In the genomic region with DNA sequence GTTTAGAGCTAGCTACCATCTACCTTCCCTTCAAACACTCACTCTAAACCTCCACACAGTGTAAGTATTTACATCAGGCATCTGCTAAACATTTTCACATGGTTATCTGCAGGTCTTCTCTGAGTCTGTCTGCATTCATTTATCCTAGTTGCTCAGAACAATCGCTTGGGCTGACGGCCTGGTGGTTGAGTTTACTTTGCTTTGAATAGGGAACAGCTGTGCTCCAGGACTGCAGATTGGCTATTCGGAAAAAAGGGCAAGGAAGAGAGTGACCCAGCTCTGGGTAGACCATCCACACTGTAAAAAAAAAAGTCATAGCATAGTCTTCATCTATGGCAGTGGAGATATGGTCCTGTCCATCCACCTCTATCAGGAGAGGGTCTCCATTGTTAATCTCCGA, we compare ENCODE assay signal across 20 cellular contexts.
DNase-seq lines count a peak whose midpoint lies in the region; ATAC-seq, FAIRE-seq and TF ChIP-seq lines count a peak whose summit lies in the region.
"Had no signal": no experiment of that assay in that cellular context is flagged by ENCODE, and none has a peak within 500 bp of the region (broad histone marks: within the 10 kb centered on the region; RNA-seq: fewer than 3 reads in every experiment).

No MANE protein-coding gene starts in this region.

- H3K36me3 Mint-ChIP-seq in CD4-positive, CD25-positive, alpha-beta regulatory T cell, result peaks cover 4% of the 10 kb centered on the region
- H3K36me3 Mint-ChIP-seq in GM23338 (ENCODE audit: low read depth), result no peaks in the 10 kb centered on the region
- H3K36me3 Mint-ChIP-seq in neural progenitor cell, result no peaks in the 10 kb centered on the region

- H3K4me3 Mint-ChIP-seq in CD4-positive, CD25-positive, alpha-beta regulatory T cell, result peak overlapping the region in 3 of 4 donors; percentile 40 to 80 (median 77)
- H3K4me3 Mint-ChIP-seq in GM23338 (no peak overlapping the region), neural progenitor cell (no peak overlapping the region)
- H3K4me3 Mint-ChIP-seq: H9 had no signal

- TF ChIP-seq RAD21 in GM12878 (IDR thresholded peaks at IDR 0.05; ENCODE audit: insufficient read depth, low read depth, low read length), result no peak

- SMC1A ChIA-PET in GM12878 (lab: Charles Lee; ENCODE audit: uncharacterized antibody, unreplicated experiment), result interaction anchor here (0.8 to 8.3 kb wide), 14 partner anchors 11 to 580 kb away, joined by 3 to 138 read pairs (median 12); no protein-coding TSS in a partner anchor

- peaks cover 4% of the 10 kb centered on the region for H3K27me3 Mint-ChIP-seq in CD4-positive, CD25-positive, alpha-beta regulatory T cell
- H3K27me3 Mint-ChIP-seq in GM23338 (ENCODE audit: insufficient read depth, low read depth, poor library complexity), result no peaks in the 10 kb centered on the region
- peaks cover 4% of the 10 kb centered on the region for H3K27me3 Mint-ChIP-seq in neural progenitor cell (ENCODE audit: insufficient read depth, low read depth)

- H3K4me1 ChIP-seq in CD4-positive, CD25-positive, alpha-beta regulatory T cell (ENCODE audit: control insufficient read depth, insufficient read depth, low read length, poor library complexity, severe bottlenecking), result peaks cover 4% of the 10 kb centered on the region
- 0 out of 2 replicates have a peak, but pooled peaks cover 7% of the 10 kb centered on the region for H3K4me1 ChIP-seq in GM23338 (ENCODE audit: insufficient read depth)
- peaks cover 17% of the 10 kb centered on the region for H3K4me1 ChIP-seq in GM12878 (ENCODE audit: control insufficient read depth, insufficient read depth, low read length)
- H3K4me1 ChIP-seq in neural progenitor cell, result peaks cover 7% of the 10 kb centered on the region

- 0 out of 2 replicates have a peak, but pooled peaks cover 2% of the 10 kb centered on the region for H3K9me2 ChIP-seq in GM23338 (ENCODE audit: insufficient read depth)

- intact Hi-C loops in GM12878 (cut with micrococcal nuclease; ENCODE audit: unreplicated experiment), result no loop called here

- no peaks in the 10 kb centered on the region for H3K27me3 ChIP-seq in CD4-positive, CD25-positive, alpha-beta regulatory T cell (ENCODE audit: control insufficient read depth, insufficient read depth, low read length)
- H3K27me3 ChIP-seq in GM23338 (ENCODE audit: insufficient read depth), result no peaks in the 10 kb centered on the region
- no peaks in the 10 kb centered on the region for H3K27me3 ChIP-seq in GM12878 (replicated peaks in 1 of 2; ENCODE audit: control insufficient read depth in 2 of 2, insufficient read depth in 2 of 2, low read length in 1 of 2)
- H3K27me3 ChIP-seq in neural progenitor cell, result no peaks in the 10 kb centered on the region

- TF ChIP-seq EP300 in GM12878 (IDR thresholded peaks at IDR 0.05; ENCODE audit: borderline replicate concordance in 1 of 2, control insufficient read depth in 1 of 2, low read depth in 2 of 2, low read length in 2 of 2), result no peak

- no peak for ATAC-seq in CD4-positive, CD25-positive, alpha-beta regulatory T cell (ENCODE audit: low read depth in 2 of 2)
- ATAC-seq in GM23338 (peak; percentile 65), GM12878 (no peak), HG03025 (IDR thresholded peaks at IDR 0.05; ENCODE audit: low FRiP score, unreplicated experiment) (no peak)

- POLR2A ChIA-PET in GM12878 (lab: Charles Lee), result interaction anchor here (2.6 to 4.3 kb wide), 2 partner anchors 11 to 73 kb away, joined by 8 to 29 read pairs; no protein-coding TSS in a partner anchor

- no peaks in the 10 kb centered on the region for H3K36me3 ChIP-seq in CD4-positive, CD25-positive, alpha-beta regulatory T cell (ENCODE audit: control insufficient read depth, insufficient read depth, low read length)
- H3K36me3 ChIP-seq in GM23338 (ENCODE audit: insufficient read depth), result no peaks in the 10 kb centered on the region
- no peaks in the 10 kb centered on the region for H3K36me3 ChIP-seq in GM12878 (ENCODE audit: control insufficient read depth in 2 of 2, insufficient read depth in 2 of 2, low read length in 1 of 2)
- H3K36me3 ChIP-seq in neural progenitor cell, result no peaks in the 10 kb centered on the region
- H3K36me3 ChIP-seq: WERI-Rb-1 had no signal

- H3K9me3 Mint-ChIP-seq in CD4-positive, CD25-positive, alpha-beta regulatory T cell, result peaks cover 0 to 2% (median 0%) of the 10 kb centered on the region in 7 donors
- H3K9me3 Mint-ChIP-seq in GM23338 (no peaks in the 10 kb centered on the region), neural progenitor cell (no peaks in the 10 kb centered on the region)
- H3K9me3 Mint-ChIP-seq: H9 had no signal

- H3K79me2 ChIP-seq in GM23338 (replicated peaks; ENCODE audit: insufficient read depth) (no peaks in the 10 kb centered on the region), GM12878 (ENCODE audit: control insufficient read depth, insufficient read depth, low read length) (no peaks in the 10 kb centered on the region), neural progenitor cell (ENCODE audit: low read depth) (no peaks in the 10 kb centered on the region)

- no peaks in the 10 kb centered on the region for H3K9me3 ChIP-seq in CD4-positive, CD25-positive, alpha-beta regulatory T cell (ENCODE audit: control insufficient read depth in 2 of 2, low read length in 2 of 2)
- peaks cover 5% of the 10 kb centered on the region; the same call in 2 of the 3 replicates for H3K9me3 ChIP-seq in GM12878 (replicated peaks; ENCODE audit: control insufficient read depth, insufficient read depth, low read length)
- H3K9me3 ChIP-seq in neural progenitor cell (ENCODE audit: low read depth), result no peaks in the 10 kb centered on the region

- H3K4me2 ChIP-seq in GM23338, result no peak overlapping the region
- no peak overlapping the region for H3K4me2 ChIP-seq in GM12878 (ENCODE audit: control insufficient read depth, insufficient read depth)
- peak overlapping the region; percentile 2 for H3K4me2 ChIP-seq in neural progenitor cell

- H3K9ac ChIP-seq in GM12878 (ENCODE audit: control insufficient read depth, insufficient read depth, low read length) (no peak overlapping the region), neural progenitor cell (no peak overlapping the region)

- no TSS peak for BruUV-seq in GM12878 (replicated peaks; lab: Mats Ljungman, UMichigan)

- H3K4me3 ChIP-seq in CD4-positive, CD25-positive, alpha-beta regulatory T cell (ENCODE audit: low read depth, low read length), result no peak overlapping the region
- no peak overlapping the region for H3K4me3 ChIP-seq in GM23338
- no peak overlapping the region for H3K4me3 ChIP-seq in GM12878
- H3K4me3 ChIP-seq in neural progenitor cell, result no peak overlapping the region

- no peak for DNase-seq in CD4-positive, CD25-positive, alpha-beta regulatory T cell
- DNase-seq in GM23338 (ENCODE audit: low spot score), result no peak
- DNase-seq in GM12878 (ENCODE audit: low read depth, low spot score), result no peak
- peak; percentile 22 for DNase-seq in neural progenitor cell (ENCODE audit: low spot score)
- no peak for DNase-seq in NCI-H2227 (lab: John Stamatoyannopoulos, UW; ENCODE audit: unreplicated experiment)
- no peak for DNase-seq in GM20000 (ENCODE audit: low spot score)
- DNase-seq in activated CD8-positive, alpha-beta memory T cell treated with anti-CD3 and anti-CD28 coated beads for 24 hours, result no peak
- DNase-seq: activated effector memory CD4-positive, alpha-beta T cell treated with anti-CD3 and anti-CD28 coated beads, Interleukin-2, amount 50 U/mL, for 16 hours; AML-193; foreskin melanocyte; H9; IMR-90; NCI-H2029; nucleus accumbens; stimulated activated CD4-positive, alpha-beta T cell treated with anti-CD3 and anti-CD28 coated beads, Interleukin-2, amount 100 ng/mL, for 48 hours; WERI-Rb-1 had no signal

- WGBS in GM12878 (ENCODE audit: insufficient coverage, insufficient replicate concordance, low lambda C conversion rate, missing lambda C conversion rate), result 74% methylated on average over 4 of the region's 4 CpGs

- no peaks in the 10 kb centered on the region for H4K20me1 ChIP-seq in GM23338 (replicated peaks; ENCODE audit: insufficient read depth)
- no peaks in the 10 kb centered on the region for H4K20me1 ChIP-seq in GM12878 (ENCODE audit: control insufficient read depth, insufficient read depth)
- no peaks in the 10 kb centered on the region for H4K20me1 ChIP-seq in neural progenitor cell (ENCODE audit: low read depth)

- CTCF ChIA-PET in GM12878 (lab: Yijun Ruan, JAX), result interaction anchor here (2.0 to 7.4 kb wide), 7 partner anchors 11 to 605 kb away, joined by 6 to 157 read pairs (median 32); no protein-coding TSS in a partner anchor

- H3K27ac Mint-ChIP-seq in CD4-positive, CD25-positive, alpha-beta regulatory T cell, result peak overlapping the region in 2 of 3 donors; percentile 38 to 94
- H3K27ac Mint-ChIP-seq in GM23338, result no peak overlapping the region
- no peak overlapping the region for H3K27ac Mint-ChIP-seq in neural progenitor cell
- H3K27ac Mint-ChIP-seq: H9 had no signal

- TF ChIP-seq POLR2A in GM12878 (IDR thresholded peaks at IDR 0.05; ENCODE audit: low read depth, low read length), result no peak

- FAIRE-seq in GM12878 (lab: Jason Lieb, UNC), result no peak
- FAIRE-seq: astrocyte, D721Med, GM19239 had no signal

- H3F3A ChIP-seq in GM23338 (replicated peaks; ENCODE audit: low read depth) (no peaks in the 10 kb centered on the region), neural progenitor cell (ENCODE audit: low read depth) (no peaks in the 10 kb centered on the region)

- no peak overlapping the region for H3K27ac ChIP-seq in CD4-positive, CD25-positive, alpha-beta regulatory T cell (ENCODE audit: insufficient read depth, low read length, poor library complexity, severe bottlenecking)
- H3K27ac ChIP-seq in GM23338 (ENCODE audit: low read depth) (no peak overlapping the region), GM12878 (ENCODE audit: control insufficient read depth, insufficient read depth) (no peak overlapping the region), neural progenitor cell (no peak overlapping the region)
- H3K27ac ChIP-seq: WERI-Rb-1 had no signal

- H2AFZ ChIP-seq in GM23338 (no peak overlapping the region), GM12878 (ENCODE audit: control insufficient read depth, low read depth, low read length) (no peak overlapping the region), neural progenitor cell (replicated peaks) (peak overlapping the region; percentile 46)

- RAD21 ChIA-PET in GM12878 (lab: Charles Lee; ENCODE audit: unreplicated experiment), result interaction anchor here (0.7 to 5.0 kb wide), 10 partner anchors 10 to 646 kb away, joined by 3 to 93 read pairs (median 26); no protein-coding TSS in a partner anchor

- TF ChIP-seq CTCF in GM23338 (conservative IDR thresholded peaks at IDR 0.05; ENCODE audit: low read depth in 2 of 2) (no peak), GM12878 (IDR thresholded peaks at IDR 0.05 in 2 of 3, conservative IDR thresholded peaks at IDR 0.05 in 1 of 3; ENCODE audit: control insufficient read depth in 2 of 3, extremely low read depth in 1 of 3, insufficient read depth in 1 of 3, low read depth in 3 of 3, low read length in 3 of 3) (no peak), neural progenitor cell (IDR thresholded peaks at IDR 0.05) (no peak), GM20000 (IDR thresholded peaks at IDR 0.05; ENCODE audit: extremely low read depth, missing control alignments) (no peak)

- H3K4me1 Mint-ChIP-seq in CD4-positive, CD25-positive, alpha-beta regulatory T cell, result peaks cover 11 to 33% (median 23%) of the 10 kb centered on the region in 4 donors
- H3K4me1 Mint-ChIP-seq in GM23338 (peaks cover 16% of the 10 kb centered on the region; the same call in 2 of the 3 replicates), neural progenitor cell (peaks cover 2% of the 10 kb centered on the region)

- in situ Hi-C loops in GM12878 (cut with MboI), result loop anchor here (5.0 kb wide), 1 partner anchor 430 kb away; no protein-coding TSS in a partner anchor

Comparison
In these comparisons a context has a peak if more than half of its experiments do, and no peak if none do; other contexts are left out.
1. H3K27ac Mint-ChIP-seq: peak in CD4-positive, CD25-positive, alpha-beta regulatory T cell (2 of 3); none in GM23338 (single experiment) and neural progenitor cell (single experiment).
2. H3K4me3 Mint-ChIP-seq: peak in CD4-positive, CD25-positive, alpha-beta regulatory T cell (3 of 4); none in GM23338 (single experiment) and neural progenitor cell (single experiment).